8 cellular contexts compared by ENCODE assay signal in genomic region chr11:66268953-66269906, GRCh38. TPM values are rescaled to one million over a fixed set of nuclear protein-coding genes. Genes with fewer than 3 reads are reported as not detected.
A peak's percentile ranks its signal among the peaks of the same experiment; 100 is the strongest.
DNase-seq lines count a peak whose midpoint lies in the region; ATAC-seq and TF ChIP-seq lines count a peak whose summit lies in the region.

No MANE protein-coding gene starts in this region.

- H3K9ac ChIP-seq in GM23248 (peak overlapping the region; percentile 89), SK-N-MC (ENCODE audit: insufficient read length) (peak overlapping the region; percentile 96), endodermal cell (ENCODE audit: extremely low read depth, low read length, poor library complexity, severe bottlenecking) (peak overlapping the region; percentile 79)

- H3K9me3 ChIP-seq in GM23248 (ENCODE audit: low read depth), result no peaks in the 10 kb centered on the region
- H3K9me3 ChIP-seq in SK-N-MC (ENCODE audit: low read depth, low read length), result no peaks in the 10 kb centered on the region
- H3K9me3 ChIP-seq in endodermal cell (ENCODE audit: control insufficient read depth, low read length), result no peaks in the 10 kb centered on the region

- H3K27ac Mint-ChIP-seq in endodermal cell (peak overlapping the region; percentile 86), naive B cell (peak overlapping the region; percentile 87 to 100 (median 98))

- in situ Hi-C loops in GM23248 (cut with MboI), result no loop called here

- DNase-seq in AG10803 (ENCODE audit: low read depth) (peak; percentile 54), GM23248 (peak; percentile 62), SK-N-MC (ENCODE audit: low read depth, low spot score) (no peak), endodermal cell (peak; percentile 78), naive B cell (no peak), NCI-H446 treated with DMSO at 0.1 percent for 48 hours (lab: John Stamatoyannopoulos, UW) (no peak)

- H3K4me1 ChIP-seq in GM23248 (ENCODE audit: insufficient read depth), result 0 out of 2 replicates have a peak, but pooled peaks cover 7% of the 10 kb centered on the region
- no peaks in the 10 kb centered on the region for H3K4me1 ChIP-seq in endodermal cell (ENCODE audit: control insufficient read depth, insufficient read depth, low read length)

- H3K4me3 Mint-ChIP-seq in endodermal cell (peak overlapping the region; percentile 79), naive B cell (peak overlapping the region; percentile 94 to 100 (median 99))

- H3K27me3 ChIP-seq in GM23248 (replicated peaks; ENCODE audit: insufficient read depth) (no peaks in the 10 kb centered on the region), endodermal cell (ENCODE audit: control insufficient read depth, insufficient read depth, low read length, poor library complexity, severe bottlenecking) (no peaks in the 10 kb centered on the region)

- H3K9me2 ChIP-seq in GM23248 (ENCODE audit: insufficient read depth), result no peaks in the 10 kb centered on the region

- H2AFZ ChIP-seq in GM23248, result no peak overlapping the region; the same call in 1 of the 2 replicates

- H3K4me1 Mint-ChIP-seq in endodermal cell, result peaks cover 13% of the 10 kb centered on the region
- H3K4me1 Mint-ChIP-seq in naive B cell, result peaks cover 35 to 39% (median 38%) of the 10 kb centered on the region in 3 donors

- H3K79me2 ChIP-seq in GM23248 (ENCODE audit: insufficient read depth), result peaks cover 44% of the 10 kb centered on the region

- 1 to 2% methylated on average over 32 of the region's 32 CpGs for WGBS in GM23248 (ENCODE audit: low coverage in 1 of 2, low lambda C conversion rate in 2 of 2, missing lambda C conversion rate in 2 of 2), 2 experiments
- 7 to 17% methylated on average over 8 to 32 of the region's 32 CpGs for WGBS in endodermal cell (ENCODE audit: insufficient coverage in 1 of 2, insufficient read length in 1 of 2), 2 experiments

- H3K36me3 Mint-ChIP-seq in endodermal cell (ENCODE audit: low read depth), result peaks cover 41% of the 10 kb centered on the region
- peaks cover 12 to 21% of the 10 kb centered on the region in 2 donors for H3K36me3 Mint-ChIP-seq in naive B cell

- TF ChIP-seq CTCF in AG10803 (conservative IDR thresholded peaks at IDR 0.05; ENCODE audit: low read length), result peak; percentile 48
- peak; percentile 62 for TF ChIP-seq CTCF in endodermal cell (conservative IDR thresholded peaks at IDR 0.05)

- no peaks in the 10 kb centered on the region for H3F3A ChIP-seq in GM23248 (ENCODE audit: insufficient read depth)

- H3K4me3 ChIP-seq in AG10803 (ENCODE audit: low read length) (peak overlapping the region; percentile 99), GM23248 (peak overlapping the region; percentile 96), SK-N-MC (peak overlapping the region; percentile 88), endodermal cell (ENCODE audit: low read length) (peak overlapping the region; percentile 97)

- H3K36me3 ChIP-seq in GM23248 (ENCODE audit: low read depth), result peaks cover 10% of the 10 kb centered on the region; the same call in 1 of the 2 replicates
- peaks cover 30% of the 10 kb centered on the region for H3K36me3 ChIP-seq in SK-N-MC (ENCODE audit: insufficient read depth, low read length)
- peaks cover 54% of the 10 kb centered on the region for H3K36me3 ChIP-seq in endodermal cell (ENCODE audit: control insufficient read depth, insufficient read depth, low read length)

- ATAC-seq in naive B cell (ENCODE audit: low read depth in 2 of 2), result no peak
- no peak for ATAC-seq in GM21723 (IDR thresholded peaks at IDR 0.05; ENCODE audit: unreplicated experiment)
- ATAC-seq in HG03571 (IDR thresholded peaks at IDR 0.05; ENCODE audit: unreplicated experiment), result no peak

- H3K27me3 Mint-ChIP-seq in endodermal cell (ENCODE audit: insufficient read depth), result no peaks in the 10 kb centered on the region
- H3K27me3 Mint-ChIP-seq in naive B cell, result no peaks in the 10 kb centered on the region

- H3K27ac ChIP-seq in GM23248 (peak overlapping the region; percentile 91), SK-N-MC (peak overlapping the region; percentile 94), endodermal cell (ENCODE audit: low read depth, low read length) (peak overlapping the region; percentile 89)

- H3K4me2 ChIP-seq in GM23248 (ENCODE audit: unreplicated experiment), result peak overlapping the region; percentile 94

- 0 out of 2 replicates have a peak, but pooled peaks cover 7% of the 10 kb centered on the region for H4K20me1 ChIP-seq in GM23248 (ENCODE audit: insufficient read depth)

- H3K9me3 Mint-ChIP-seq in endodermal cell (no peaks in the 10 kb centered on the region), naive B cell (no peaks in the 10 kb centered on the region)

RNA-seq across cellular contexts. Expression of gene RAB1B, which starts 0.8 kb away (rescaled TPM):
- total RNA-seq in GM23248 (2014; rRNA removed; shearing (Covaris generic)), result 146 and 151 TPM in 2 replicates
- polyA plus RNA-seq in GM23248 (2016; fragmentation: Nextera tagmentation; extraction: Ambion mirVana) (86.7 and 92.1 TPM in 2 replicates), naive B cell (ENCODE audit: low read depth in 6 of 6) (10 to 100 TPM; 10.3 to 13.3 (median 12.2) TPM)
- 100 to 1,000 TPM; 122 to 126 TPM for total RNA-seq in endodermal cell
- polyA plus RNA-seq in endodermal cell (2013, experiment 1 of 2), result 110 TPM
- 101 TPM for polyA plus RNA-seq in endodermal cell (2013, experiment 2 of 2)

RNA-seq across cellular contexts. Expression of gene CNIH2, which starts 8.7 kb away (rescaled TPM):
- 1.4 TPM in 1 of 2 replicates, not detected in the other for total RNA-seq in GM23248 (2014; rRNA removed; shearing (Covaris generic))
- polyA plus RNA-seq in GM23248 (2016; fragmentation: Nextera tagmentation; extraction: Ambion mirVana), result 0.39 and 0.50 TPM in 2 replicates
- 1 to 10 TPM; 3.5 to 3.8 TPM for total RNA-seq in endodermal cell
- polyA plus RNA-seq in endodermal cell (2013, experiment 1 of 2), result 74.4 TPM
- 67.1 TPM for polyA plus RNA-seq in endodermal cell (2013, experiment 2 of 2)
- polyA plus RNA-seq in naive B cell (ENCODE audit: low read depth in 6 of 6), result not detected

RNA-seq across cellular contexts. Expression of gene KLC2, which starts 11.7 kb away (rescaled TPM):
- 21.9 and 25.5 TPM in 2 replicates for total RNA-seq in GM23248 (2014; rRNA removed; shearing (Covaris generic))
- polyA plus RNA-seq in GM23248 (2016; fragmentation: Nextera tagmentation; extraction: Ambion mirVana), result 17.1 and 19.7 TPM in 2 replicates
- 10 to 100 TPM; 52.0 to 69.2 TPM for total RNA-seq in endodermal cell
- polyA plus RNA-seq in endodermal cell (2013, experiment 1 of 2), result 51.3 TPM
- polyA plus RNA-seq in endodermal cell (2013, experiment 2 of 2), result 38.8 TPM
- polyA plus RNA-seq in naive B cell (ENCODE audit: low read depth in 6 of 6), result 1 to 10 TPM in 5 of 6 donors, under 1 TPM in 1; 0.17 to 9.3 (median 5.6) TPM

RNA-seq across cellular contexts. Expression of gene YIF1A, which starts 19.7 kb away (rescaled TPM):
- total RNA-seq in GM23248 (2014; rRNA removed; shearing (Covaris generic)), result 193 and 222 TPM in 2 replicates
- 259 and 284 TPM in 2 replicates for polyA plus RNA-seq in GM23248 (2016; fragmentation: Nextera tagmentation; extraction: Ambion mirVana)
- total RNA-seq in endodermal cell, result 10 to 100 TPM; 70.6 to 80.1 TPM
- polyA plus RNA-seq in endodermal cell (2013, experiment 1 of 2), result 55.2 TPM
- 51.0 TPM for polyA plus RNA-seq in endodermal cell (2013, experiment 2 of 2)
- polyA plus RNA-seq in naive B cell (ENCODE audit: low read depth in 6 of 6), result 10 to 100 TPM; 57.1 to 82.1 (median 66.0) TPM

RNA-seq across cellular contexts. Expression of gene TMEM151A, which starts 22.5 kb away (rescaled TPM):
- total RNA-seq in GM23248 (2014; rRNA removed; shearing (Covaris generic)), result 0.54 TPM in 1 of 2 replicates, not detected in the other
- 0.19 and 0.33 TPM in 2 replicates for polyA plus RNA-seq in GM23248 (2016; fragmentation: Nextera tagmentation; extraction: Ambion mirVana)
- under 1 TPM in 1 of 2 donors, not detected in 1; 0.20 TPM for total RNA-seq in endodermal cell
- polyA plus RNA-seq in endodermal cell (2013, experiment 1 of 2), result 0.50 TPM
- polyA plus RNA-seq in endodermal cell (2013, experiment 2 of 2), result 0.41 TPM
- polyA plus RNA-seq in naive B cell (ENCODE audit: low read depth in 6 of 6), result not detected

Comparison
In these comparisons a context has a peak if more than half of its experiments do, and no peak if none do; other contexts are left out.
1. DNase-seq: peak in AG10803 (single experiment), GM23248 (single experiment) and endodermal cell (single experiment); none in SK-N-MC (single experiment), naive B cell (single experiment) and NCI-H446 treated with DMSO at 0.1 percent for 48 hours (single experiment).
2. Peak in every context shown above with its lines, with median percentiles within 50 percentile points of each other: H3K4me3 ChIP-seq, H3K27ac ChIP-seq and H3K9ac ChIP-seq.